14 cellular contexts compared by ENCODE assay signal in genomic region chr17:78738698-78739097, GRCh38. TPM values are rescaled to one million over a fixed set of nuclear protein-coding genes. Genes with fewer than 3 reads are reported as not detected.
DNase-seq lines count a peak whose midpoint lies in the region; ATAC-seq and TF ChIP-seq lines count a peak whose summit lies in the region.
"Had no signal": no experiment of that assay in that cellular context is flagged by ENCODE, and none has a peak within 500 bp of the region (broad histone marks: within the 10 kb centered on the region; RNA-seq: fewer than 3 reads in every experiment).

No MANE protein-coding gene starts in this region.

- H3K4me1 Mint-ChIP-seq in activated CD4-positive, alpha-beta memory T cell treated with anti-CD3 and anti-CD28 coated beads for 36 hours (ENCODE audit: low read depth), result peaks cover 89% of the 10 kb centered on the region

- no peaks in the 10 kb centered on the region for H3K27me3 ChIP-seq in heart right ventricle
- H3K27me3 ChIP-seq: breast epithelium, transverse colon had no signal

- CTCF ChIA-PET in activated CD4-positive, alpha-beta memory T cell treated with anti-CD3 and anti-CD28 coated beads for 36 hours (lab: Charles Lee), result interaction anchor here (0.5 to 3.3 kb wide), 5 partner anchors 8 to 47 kb away, joined by 3 to 23 read pairs (median 4); no protein-coding TSS in a partner anchor

- no peak overlapping the region for H3K4me3 Mint-ChIP-seq in activated CD4-positive, alpha-beta memory T cell treated with anti-CD3 and anti-CD28 coated beads for 36 hours

- TF ChIP-seq CTCF in heart right ventricle (IDR thresholded peaks at IDR 0.05), result no peak

- intact Hi-C loops in heart right ventricle (cut with DNase I), result loop anchor here in 1 of 10 donors (5.0 kb wide), 1 partner anchor 39 kb away; no protein-coding TSS in a partner anchor
- intact Hi-C loops in left cardiac atrium (cut with DNase I), result no loop called here
- intact Hi-C loops in activated CD4-positive, alpha-beta memory T cell treated with anti-CD3 and anti-CD28 coated beads for 36 hours (cut with micrococcal nuclease), result loop anchor here (5.0 kb wide), 1 partner anchor 39 kb away; no protein-coding TSS in a partner anchor

- no peaks in the 10 kb centered on the region for H3K9me3 Mint-ChIP-seq in activated CD4-positive, alpha-beta memory T cell treated with anti-CD3 and anti-CD28 coated beads for 36 hours
- H3K9me3 Mint-ChIP-seq: activated CD4-positive, alpha-beta T cell treated with anti-CD3 and anti-CD28 coated beads, Interleukin-2, amount 10 ng/mL, durations not matched to agents 7 days and 5 days had no signal

- ATAC-seq in heart right ventricle, result no peak
- no peak for ATAC-seq in left cardiac atrium
- peak; percentile 17 for ATAC-seq in left lobe of liver
- ATAC-seq in GM21515 (IDR thresholded peaks at IDR 0.05; ENCODE audit: unreplicated experiment), result no peak
- no peak for ATAC-seq in HG02840 (IDR thresholded peaks at IDR 0.05; ENCODE audit: low FRiP score, unreplicated experiment)

- H3K27ac Mint-ChIP-seq in activated CD4-positive, alpha-beta memory T cell treated with anti-CD3 and anti-CD28 coated beads for 36 hours, result peak overlapping the region; percentile 94

- peaks cover 21% of the 10 kb centered on the region for H3K36me3 Mint-ChIP-seq in activated CD4-positive, alpha-beta memory T cell treated with anti-CD3 and anti-CD28 coated beads for 36 hours

- peaks cover 0 to 5% (median 0%) of the 10 kb centered on the region in 9 donors for H3K36me3 ChIP-seq in heart right ventricle
- H3K36me3 ChIP-seq: breast epithelium, transverse colon had no signal

- H3K27ac ChIP-seq in heart right ventricle, result peak overlapping the region in 8 of 10 donors; percentile 0 to 83 (median 38)
- H3K27ac ChIP-seq: breast epithelium had no signal

- 41 to 54% methylated on average over 5 of the region's 5 CpGs for WGBS in heart right ventricle, 2 donors

- no peak overlapping the region for H3K4me3 ChIP-seq in heart right ventricle
- H3K4me3 ChIP-seq: breast epithelium, transverse colon had no signal

- no peaks in the 10 kb centered on the region for H3K9me3 ChIP-seq in heart right ventricle
- H3K9me3 ChIP-seq: breast epithelium, transverse colon had no signal

- peaks cover 15 to 100% (median 67%) of the 10 kb centered on the region in 9 donors for H3K4me1 ChIP-seq in heart right ventricle

- no peak for DNase-seq in heart right ventricle
- DNase-seq in left cardiac atrium, result no peak
- no peak for DNase-seq in activated CD4-positive, alpha-beta memory T cell treated with anti-CD3 and anti-CD28 coated beads for 36 hours
- no peak for DNase-seq in left lobe of liver (ENCODE audit: low spot score)
- DNase-seq in DMS53 (lab: John Stamatoyannopoulos, UW), result no peak
- DNase-seq in MV-4-11 (lab: John Stamatoyannopoulos, UW), result no peak
- DNase-seq: activated CD4-positive, alpha-beta T cell treated with anti-CD3 and anti-CD28 coated beads, Interleukin-2, amount 10 ng/mL, durations not matched to agents 7 days and 5 days; activated effector memory CD4-positive, alpha-beta T cell treated with Interleukin-2 at 50 U/mL for 16 hours; effector CD4-positive, alpha-beta T cell; stimulated activated CD4-positive, alpha-beta T cell treated with anti-CD3 and anti-CD28 coated beads, Interleukin-2, amount 100 ng/mL, for 24 hours; transverse colon had no signal

- no peaks in the 10 kb centered on the region for H3K27me3 Mint-ChIP-seq in activated CD4-positive, alpha-beta memory T cell treated with anti-CD3 and anti-CD28 coated beads for 36 hours
- H3K27me3 Mint-ChIP-seq: activated CD4-positive, alpha-beta T cell treated with anti-CD3 and anti-CD28 coated beads, Interleukin-2, amount 10 ng/mL, durations not matched to agents 7 days and 5 days had no signal

- POLR2A ChIA-PET in activated CD4-positive, alpha-beta memory T cell treated with anti-CD3 and anti-CD28 coated beads for 36 hours (lab: Charles Lee), result interaction anchor here (0.6 to 4.6 kb wide), 2 partner anchors 9 to 13 kb away, joined by 3 to 27 read pairs; no protein-coding TSS in a partner anchor

RNA-seq across cellular contexts. Expression of gene CYTH1, which starts 43.4 kb away (rescaled TPM):
- total RNA-seq in heart right ventricle (10 to 100 TPM; 23.5 to 46.9 (median 34.8) TPM), left cardiac atrium (10 to 100 TPM; 33.9 to 45.3 TPM), left lobe of liver (32.1 TPM)
- polyA plus RNA-seq in heart right ventricle, result 10 to 100 TPM; 22.3 to 31.5 TPM
- total RNA-seq in activated CD4-positive, alpha-beta memory T cell treated with anti-CD3 and anti-CD28 coated beads for 36 hours, result 100 to 1,000 TPM; 184 to 204 TPM
